ENCODE assay signal across 1 cellular context in the genomic region with DNA sequence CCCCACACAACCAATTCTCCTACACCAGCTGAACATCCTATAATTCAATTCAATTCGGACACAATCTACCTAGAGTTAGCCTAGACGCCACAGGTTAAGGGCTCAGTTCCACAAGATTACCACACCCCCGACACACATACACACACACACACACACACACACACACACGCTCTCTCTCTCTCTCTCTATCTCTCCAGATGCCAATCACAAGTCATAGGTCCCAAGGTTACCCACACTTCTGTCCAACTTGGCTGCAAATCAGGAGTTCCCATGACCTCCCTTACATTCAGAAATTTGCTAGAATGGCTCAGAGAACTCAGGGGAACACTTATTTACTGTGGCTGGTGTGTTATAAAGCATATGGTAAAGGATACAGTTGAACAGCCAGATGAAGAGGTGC.
TF ChIP-seq lines count a peak whose summit lies in the region.

No MANE protein-coding gene starts in this region.

TF ChIP-seq in GM23338, 12 proteins besides CTCF, POLR2A, EP300 and RAD21 (continued from another document):
- TF ChIP-seq, protein P1, sequence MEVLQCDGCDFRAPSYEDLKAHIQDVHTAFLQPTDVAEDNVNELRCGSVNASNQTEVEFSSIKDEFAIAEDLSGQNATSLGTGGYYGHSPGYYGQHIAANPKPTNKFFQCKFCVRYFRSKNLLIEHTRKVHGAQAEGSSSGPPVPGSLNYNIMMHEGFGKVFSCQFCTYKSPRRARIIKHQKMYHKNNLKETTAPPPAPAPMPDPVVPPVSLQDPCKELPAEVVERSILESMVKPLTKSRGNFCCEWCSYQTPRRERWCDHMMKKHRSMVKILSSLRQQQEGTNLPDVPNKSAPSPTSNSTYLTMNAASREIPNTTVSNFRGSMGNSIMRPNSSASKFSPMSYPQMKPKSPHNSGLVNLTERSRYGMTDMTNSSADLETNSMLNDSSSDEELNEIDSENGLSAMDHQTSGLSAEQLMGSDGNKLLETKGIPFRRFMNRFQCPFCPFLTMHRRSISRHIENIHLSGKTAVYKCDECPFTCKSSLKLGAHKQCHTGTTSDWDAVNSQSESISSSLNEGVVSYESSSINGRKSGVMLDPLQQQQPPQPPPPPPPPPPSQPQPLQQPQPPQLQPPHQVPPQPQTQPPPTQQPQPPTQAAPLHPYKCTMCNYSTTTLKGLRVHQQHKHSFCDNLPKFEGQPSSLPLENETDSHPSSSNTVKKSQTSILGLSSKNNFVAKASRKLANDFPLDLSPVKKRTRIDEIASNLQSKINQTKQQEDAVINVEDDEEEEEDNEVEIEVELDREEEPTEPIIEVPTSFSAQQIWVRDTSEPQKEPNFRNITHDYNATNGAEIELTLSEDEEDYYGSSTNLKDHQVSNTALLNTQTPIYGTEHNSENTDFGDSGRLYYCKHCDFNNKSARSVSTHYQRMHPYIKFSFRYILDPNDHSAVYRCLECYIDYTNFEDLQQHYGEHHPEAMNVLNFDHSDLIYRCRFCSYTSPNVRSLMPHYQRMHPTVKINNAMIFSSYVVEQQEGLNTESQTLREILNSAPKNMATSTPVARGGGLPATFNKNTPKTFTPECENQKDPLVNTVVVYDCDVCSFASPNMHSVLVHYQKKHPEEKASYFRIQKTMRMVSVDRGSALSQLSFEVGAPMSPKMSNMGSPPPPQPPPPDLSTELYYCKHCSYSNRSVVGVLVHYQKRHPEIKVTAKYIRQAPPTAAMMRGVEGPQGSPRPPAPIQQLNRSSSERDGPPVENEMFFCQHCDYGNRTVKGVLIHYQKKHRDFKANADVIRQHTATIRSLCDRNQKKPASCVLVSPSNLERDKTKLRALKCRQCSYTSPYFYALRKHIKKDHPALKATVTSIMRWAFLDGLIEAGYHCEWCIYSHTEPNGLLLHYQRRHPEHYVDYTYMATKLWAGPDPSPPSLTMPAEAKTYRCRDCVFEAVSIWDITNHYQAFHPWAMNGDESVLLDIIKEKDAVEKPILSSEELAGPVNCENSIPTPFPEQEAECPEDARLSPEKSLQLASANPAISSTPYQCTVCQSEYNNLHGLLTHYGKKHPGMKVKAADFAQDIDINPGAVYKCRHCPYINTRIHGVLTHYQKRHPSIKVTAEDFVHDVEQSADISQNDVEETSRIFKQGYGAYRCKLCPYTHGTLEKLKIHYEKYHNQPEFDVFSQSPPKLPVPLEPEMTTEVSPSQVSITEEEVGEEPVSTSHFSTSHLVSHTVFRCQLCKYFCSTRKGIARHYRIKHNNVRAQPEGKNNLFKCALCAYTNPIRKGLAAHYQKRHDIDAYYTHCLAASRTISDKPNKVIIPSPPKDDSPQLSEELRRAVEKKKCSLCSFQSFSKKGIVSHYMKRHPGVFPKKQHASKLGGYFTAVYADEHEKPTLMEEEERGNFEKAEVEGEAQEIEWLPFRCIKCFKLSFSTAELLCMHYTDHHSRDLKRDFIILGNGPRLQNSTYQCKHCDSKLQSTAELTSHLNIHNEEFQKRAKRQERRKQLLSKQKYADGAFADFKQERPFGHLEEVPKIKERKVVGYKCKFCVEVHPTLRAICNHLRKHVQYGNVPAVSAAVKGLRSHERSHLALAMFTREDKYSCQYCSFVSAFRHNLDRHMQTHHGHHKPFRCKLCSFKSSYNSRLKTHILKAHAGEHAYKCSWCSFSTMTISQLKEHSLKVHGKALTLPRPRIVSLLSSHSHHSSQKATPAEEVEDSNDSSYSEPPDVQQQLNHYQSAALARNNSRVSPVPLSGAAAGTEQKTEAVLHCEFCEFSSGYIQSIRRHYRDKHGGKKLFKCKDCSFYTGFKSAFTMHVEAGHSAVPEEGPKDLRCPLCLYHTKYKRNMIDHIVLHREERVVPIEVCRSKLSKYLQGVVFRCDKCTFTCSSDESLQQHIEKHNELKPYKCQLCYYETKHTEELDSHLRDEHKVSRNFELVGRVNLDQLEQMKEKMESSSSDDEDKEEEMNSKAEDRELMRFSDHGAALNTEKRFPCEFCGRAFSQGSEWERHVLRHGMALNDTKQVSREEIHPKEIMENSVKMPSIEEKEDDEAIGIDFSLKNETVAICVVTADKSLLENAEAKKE (CRISPR knock-in tag; IDR thresholded peaks at IDR 0.05): no peak
- no peak for TF ChIP-seq CREB1 (CRISPR knock-in tag; IDR thresholded peaks at IDR 0.05; ENCODE audit: low read depth)
